Comparison of ENCODE assay signal across 8 cellular contexts in the genomic region with DNA sequence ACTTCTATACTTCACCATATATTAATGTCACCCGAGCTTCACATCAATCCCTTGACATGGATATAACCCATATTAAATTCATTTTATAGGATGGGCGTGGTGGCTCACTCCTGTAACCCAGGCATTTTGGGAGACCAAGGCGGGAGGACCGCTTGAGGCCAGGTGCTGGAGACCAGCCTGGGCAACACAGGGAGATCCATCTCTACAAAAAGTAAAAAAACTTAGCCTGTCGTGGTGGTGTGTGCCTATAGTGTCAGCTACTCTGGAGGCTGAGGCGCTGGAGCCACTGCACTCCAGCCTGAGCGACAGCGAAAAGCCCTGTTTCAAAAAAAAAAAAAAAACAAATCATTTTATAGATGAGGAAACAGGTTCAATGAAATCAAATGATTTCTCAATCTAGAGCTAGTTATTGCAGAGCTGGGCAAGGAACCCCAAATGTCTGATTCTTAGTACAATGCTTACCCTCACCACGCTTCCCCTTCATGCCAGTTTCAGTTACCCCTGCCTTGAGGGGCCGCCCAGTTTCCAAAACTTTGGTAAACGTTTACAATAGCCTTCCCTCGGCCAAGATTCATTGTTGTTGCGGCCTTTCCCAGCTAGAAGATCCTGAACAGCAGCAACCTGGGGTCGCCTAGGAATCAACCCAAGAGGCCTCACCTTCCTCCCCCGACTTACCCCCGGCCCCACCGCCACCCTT. TPM values are rescaled to one million over a fixed set of nuclear protein-coding genes. Genes with fewer than 3 reads are reported as not detected.
DNase-seq lines count a peak whose midpoint lies in the region; ATAC-seq, FAIRE-seq and TF ChIP-seq lines count a peak whose summit lies in the region.

No MANE protein-coding gene starts in this region.

- H3K27me3 ChIP-seq in body of pancreas, result no peaks in the 10 kb centered on the region

- TF ChIP-seq CTCF in A549 (IDR thresholded peaks at IDR 0.05), result no peak
- no peak for TF ChIP-seq CTCF in body of pancreas (IDR thresholded peaks at IDR 0.05)
- no peak for TF ChIP-seq CTCF in GM13977 (IDR thresholded peaks at IDR 0.05; ENCODE audit: extremely low read depth, insufficient read depth, missing control alignments)

- CTCF ChIA-PET in A549 (lab: Yijun Ruan, JAX), result interaction anchor here (0.5 to 2.4 kb wide), 13 partner anchors 10 to 477 kb away, joined by 3 to 12 read pairs (median 3); a partner anchor contains a TSS

- TF ChIP-seq EP300 in A549 (IDR thresholded peaks at IDR 0.05), result no peak

- H3K4me3 ChIP-seq in A549 (peak overlapping the region; percentile 76), body of pancreas (peak overlapping the region; percentile 57 to 79), mesodermal cell (ENCODE audit: extremely low read depth, insufficient read depth, low read length, poor library complexity, severe bottlenecking) (peak overlapping the region; percentile 96)

- ATAC-seq in A549 (peak in 1 of 2 experiments; percentile 49; a peak in 3 of 6 replicates), HG03135 (IDR thresholded peaks at IDR 0.05; ENCODE audit: unreplicated experiment) (peak; percentile 19), body of pancreas (no peak), HG03457 (IDR thresholded peaks at IDR 0.05; ENCODE audit: unreplicated experiment) (no peak)

- TF ChIP-seq POLR2A in A549 (IDR thresholded peaks at IDR 0.05; ENCODE audit: low read length) (no peak), body of pancreas (IDR thresholded peaks at IDR 0.05) (no peak)

- in situ Hi-C loops in GM13977 (cut with MboI; ENCODE audit: low pct_unique_long_range_greater_than_20kb, low sequenced_read_pairs, unreplicated experiment), result no loop called here

- no peak for DNase-seq in A549 (ENCODE audit: low read depth in 1 of 2, low spot score in 1 of 2)
- no peak for DNase-seq in body of pancreas
- no peak for DNase-seq in stimulated activated CD4-positive, alpha-beta T cell treated with anti-CD3 and anti-CD28 coated beads, Interleukin-4, amount 100 ng/mL, for 4 hours
- no peak for DNase-seq in GM13977 (ENCODE audit: low spot score)
- no peak for DNase-seq in middle frontal gyrus (ENCODE audit: extremely low spot score, low spot score)

- peak overlapping the region; percentile 97 for H3K4me2 ChIP-seq in A549

- no peak for TF ChIP-seq RAD21 in A549 (conservative IDR thresholded peaks at IDR 0.05 in 1 of 2, IDR thresholded peaks at IDR 0.05 in 1 of 2)

- H3K36me3 ChIP-seq in body of pancreas (replicated peaks in 1 of 2; ENCODE audit: insufficient read depth in 1 of 2, low read depth in 2 of 2) (peaks cover 0 to 5% of the 10 kb centered on the region in 2 donors), mesodermal cell (ENCODE audit: control insufficient read depth, insufficient read depth, low read length) (peaks cover 47% of the 10 kb centered on the region)

- 45% methylated on average over 14 of the region's 17 CpGs for WGBS in A549 (ENCODE audit: missing lambda C conversion rate)
- 30 to 37% methylated on average over 15 to 17 of the region's 17 CpGs for WGBS in body of pancreas, 2 donors
- 14 to 23% methylated on average over 8 to 10 of the region's 17 CpGs for WGBS in mesodermal cell (ENCODE audit: insufficient coverage in 2 of 2), 2 experiments

- no peak for FAIRE-seq in A549 (lab: Jason Lieb, UNC)

- POLR2A ChIA-PET in A549 (lab: Yijun Ruan, JAX), result interaction anchor here (0.7 to 2.1 kb wide), 5 partner anchors 23 to 61 kb away, joined by 4 to 21 read pairs (median 5); a partner anchor contains a TSS

- H3K4me1 ChIP-seq in A549, result peaks cover 13% of the 10 kb centered on the region
- H3K4me1 ChIP-seq in body of pancreas, result peaks cover 19% of the 10 kb centered on the region
- peaks cover 5% of the 10 kb centered on the region for H3K4me1 ChIP-seq in mesodermal cell (ENCODE audit: control insufficient read depth, insufficient read depth, low read length, poor library complexity, severe bottlenecking)

- no peaks in the 10 kb centered on the region for H3K9me3 ChIP-seq in A549
- no peaks in the 10 kb centered on the region for H3K9me3 ChIP-seq in body of pancreas
- H3K9me3 ChIP-seq in mesodermal cell (ENCODE audit: control insufficient read depth, low read length), result no peaks in the 10 kb centered on the region

- H3K27ac ChIP-seq in A549 (peak overlapping the region; percentile 89 to 97), body of pancreas (peak overlapping the region; percentile 83 to 93 (median 88)), mesodermal cell (ENCODE audit: low read depth, low read length, severe bottlenecking) (peak overlapping the region; percentile 98)

- intact Hi-C loops in body of pancreas (cut with DNase I), result no loop called here

TF ChIP-seq in A549, 52 proteins besides CTCF, POLR2A, EP300 and RAD21:
- no peak for TF ChIP-seq HDAC2 (IDR thresholded peaks at IDR 0.05)
- TF ChIP-seq, protein P1, sequence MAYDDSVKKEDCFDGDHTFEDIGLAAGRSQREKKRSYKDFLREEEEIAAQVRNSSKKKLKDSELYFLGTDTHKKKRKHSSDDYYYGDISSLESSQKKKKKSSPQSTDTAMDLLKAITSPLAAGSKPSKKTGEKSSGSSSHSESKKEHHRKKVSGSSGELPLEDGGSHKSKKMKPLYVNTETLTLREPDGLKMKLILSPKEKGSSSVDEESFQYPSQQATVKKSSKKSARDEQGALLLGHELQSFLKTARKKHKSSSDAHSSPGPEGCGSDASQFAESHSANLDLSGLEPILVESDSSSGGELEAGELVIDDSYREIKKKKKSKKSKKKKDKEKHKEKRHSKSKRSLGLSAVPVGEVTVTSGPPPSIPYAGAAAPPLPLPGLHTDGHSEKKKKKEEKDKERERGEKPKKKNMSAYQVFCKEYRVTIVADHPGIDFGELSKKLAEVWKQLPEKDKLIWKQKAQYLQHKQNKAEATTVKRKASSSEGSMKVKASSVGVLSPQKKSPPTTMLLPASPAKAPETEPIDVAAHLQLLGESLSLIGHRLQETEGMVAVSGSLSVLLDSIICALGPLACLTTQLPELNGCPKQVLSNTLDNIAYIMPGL (CRISPR knock-in tag; IDR thresholded peaks at IDR 0.05; ENCODE audit: borderline replicate concordance), result no peak
- no peak for TF ChIP-seq MAZ (IDR thresholded peaks at IDR 0.05; ENCODE audit: borderline replicate concordance, low read depth, low read length)
- no peak for TF ChIP-seq MYC (IDR thresholded peaks at IDR 0.05; ENCODE audit: borderline replicate concordance, low read length)
- TF ChIP-seq KDM5A (IDR thresholded peaks at IDR 0.05), result no peak
- TF ChIP-seq CHD4 (IDR thresholded peaks at IDR 0.05; ENCODE audit: borderline replicate concordance), result no peak

RNA-seq across cellular contexts. Expression of a gene that starts 0.8 kb away (rescaled TPM):
- 283 and 337 TPM in 2 replicates for polyA plus RNA-seq in A549 (2011; rRNA removed)
- polyA plus RNA-seq in A549 (2012; cell fraction: cytosol; rRNA removed), result 501 and 506 TPM in 2 replicates
- 330 and 348 TPM in 2 replicates for polyA plus RNA-seq in A549 (2012; cell fraction: nucleus; rRNA removed)
- 352 to 365 TPM (median 363 TPM) in 3 replicates for polyA plus RNA-seq in A549 (2017; fragmentation: RNase III; extraction: RNeasy Plus Mini Kit Qiagen cat#74134 plus additional on column Dnase treatment)
- 282 and 294 TPM in 2 replicates for polyA minus RNA-seq in A549 (2011; rRNA and poly(A)+ RNA removed)
- total RNA-seq in body of pancreas, result 10 to 100 TPM; 47.0 to 93.3 TPM
- 205 TPM for polyA plus RNA-seq in mesodermal cell (2013, experiment 1 of 2)
- polyA plus RNA-seq in mesodermal cell (2013, experiment 2 of 2), result 202 TPM

RNA-seq across cellular contexts. Expression of a gene that starts 8.1 kb away (rescaled TPM):
- polyA plus RNA-seq in A549 (2011; rRNA removed), result not detected in 2 replicates
- polyA plus RNA-seq in A549 (2012; cell fraction: cytosol; rRNA removed), result not detected in 2 replicates
- polyA plus RNA-seq in A549 (2012; cell fraction: nucleus; rRNA removed), result not detected in 2 replicates
- not detected in 3 replicates for polyA plus RNA-seq in A549 (2017; fragmentation: RNase III; extraction: RNeasy Plus Mini Kit Qiagen cat#74134 plus additional on column Dnase treatment)
- polyA minus RNA-seq in A549 (2011; rRNA and poly(A)+ RNA removed), result not detected in 2 replicates
- total RNA-seq in body of pancreas, result not detected
- not detected for polyA plus RNA-seq in mesodermal cell (2013, experiment 1 of 2)
- not detected for polyA plus RNA-seq in mesodermal cell (2013, experiment 2 of 2)

RNA-seq across cellular contexts. Expression of a gene that starts 23.4 kb away (rescaled TPM):
- polyA plus RNA-seq in A549 (2011; rRNA removed) (4.8 and 4.9 TPM in 2 replicates), A549 (2017; fragmentation: RNase III; extraction: RNeasy Plus Mini Kit Qiagen cat#74134 plus additional on column Dnase treatment) (5.0 to 5.3 TPM (median 5.1 TPM) in 3 replicates)
- 13.4 and 15.7 TPM in 2 replicates for polyA plus RNA-seq in A549 (2012; cell fraction: cytosol; rRNA removed)
- polyA plus RNA-seq in A549 (2012; cell fraction: nucleus; rRNA removed), result 158 and 162 TPM in 2 replicates
- polyA minus RNA-seq in A549 (2011; rRNA and poly(A)+ RNA removed), result 3.9 and 8.1 TPM in 2 replicates
- 1 to 10 TPM; 4.9 to 9.9 TPM for total RNA-seq in body of pancreas
- polyA plus RNA-seq in mesodermal cell (2013, experiment 1 of 2), result 25.6 TPM
- 20.5 TPM for polyA plus RNA-seq in mesodermal cell (2013, experiment 2 of 2)

RNA-seq across cellular contexts. Expression of a gene that starts 24.0 kb away (rescaled TPM):
- 9.7 and 10.1 TPM in 2 replicates for polyA plus RNA-seq in A549 (2011; rRNA removed)
- polyA plus RNA-seq in A549 (2012; cell fraction: cytosol; rRNA removed), result 7.8 and 8.4 TPM in 2 replicates
- polyA plus RNA-seq in A549 (2012; cell fraction: nucleus; rRNA removed), result 18.6 and 22.8 TPM in 2 replicates
- polyA plus RNA-seq in A549 (2017; fragmentation: RNase III; extraction: RNeasy Plus Mini Kit Qiagen cat#74134 plus additional on column Dnase treatment), result 5.6 to 6.8 TPM (median 5.7 TPM) in 3 replicates
- 16.3 and 18.8 TPM in 2 replicates for polyA minus RNA-seq in A549 (2011; rRNA and poly(A)+ RNA removed)
- 10 to 100 TPM in 1 of 2 donors, 1 to 10 TPM in 1; 4.0 to 11.2 TPM for total RNA-seq in body of pancreas
- 10.8 TPM for polyA plus RNA-seq in mesodermal cell (2013, experiment 1 of 2)
- polyA plus RNA-seq in mesodermal cell (2013, experiment 2 of 2), result 11.3 TPM

RNA-seq across cellular contexts. Expression of a gene that starts 51.6 kb away (rescaled TPM):
- polyA plus RNA-seq in A549 (2011; rRNA removed) (98.0 and 152 TPM in 2 replicates), A549 (2017; fragmentation: RNase III; extraction: RNeasy Plus Mini Kit Qiagen cat#74134 plus additional on column Dnase treatment) (53.4 to 68.0 TPM (median 59.0 TPM) in 3 replicates)
- polyA plus RNA-seq in A549 (2012; cell fraction: cytosol; rRNA removed), result 46.7 and 67.4 TPM in 2 replicates
- polyA plus RNA-seq in A549 (2012; cell fraction: nucleus; rRNA removed), result 71.5 and 76.7 TPM in 2 replicates
- 137 and 160 TPM in 2 replicates for polyA minus RNA-seq in A549 (2011; rRNA and poly(A)+ RNA removed)
- 10 to 100 TPM; 15.8 to 19.5 TPM for total RNA-seq in body of pancreas
- 28.9 TPM for polyA plus RNA-seq in mesodermal cell (2013, experiment 1 of 2)
- 32.1 TPM for polyA plus RNA-seq in mesodermal cell (2013, experiment 2 of 2)
